ENCODE assay signal across 21 cellular contexts in the genomic region with DNA sequence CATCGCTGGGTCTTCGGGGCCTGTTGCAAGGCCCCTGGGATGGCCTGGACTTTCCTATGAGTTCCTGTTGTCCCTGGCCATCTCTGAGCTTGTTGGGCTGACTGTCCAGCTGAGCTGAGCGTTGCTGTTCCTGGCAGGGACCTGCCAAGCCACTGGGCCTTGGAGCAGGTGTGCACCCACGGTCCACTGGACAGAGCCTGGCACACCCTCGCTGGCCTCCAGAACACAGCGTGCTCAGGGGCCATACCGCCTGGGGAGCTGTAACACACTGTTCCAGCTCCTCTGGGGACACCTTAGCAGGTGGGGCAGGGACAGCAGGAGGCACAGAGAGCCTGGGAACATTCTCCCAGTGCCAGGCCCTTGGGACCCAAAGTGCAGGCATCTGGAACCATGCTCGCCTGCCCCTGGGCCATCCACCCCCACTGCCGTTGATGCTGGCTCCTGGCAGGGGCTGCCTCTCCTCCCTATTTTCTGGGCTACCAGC.
DNase-seq lines count a peak whose midpoint lies in the region; ATAC-seq and TF ChIP-seq lines count a peak whose summit lies in the region.
"Had no signal": no experiment of that assay in that cellular context is flagged by ENCODE, and none has a peak within 500 bp of the region (broad histone marks: within the 10 kb centered on the region; RNA-seq: fewer than 3 reads in every experiment).

No MANE protein-coding gene starts in this region.

- H3K27ac Mint-ChIP-seq in nephron = peak overlapping the region; percentile 81 to 91 (median 84)
- no peak overlapping the region for H3K27ac Mint-ChIP-seq in activated CD4-positive, alpha-beta memory T cell treated with anti-CD3 and anti-CD28 coated beads, Interleukin-2, amount 10 ng/mL, durations not matched to agents 7 days and 5 days

- H3K27me3 ChIP-seq in gastroesophageal sphincter = no peaks in the 10 kb centered on the region

- no peak for TF ChIP-seq CTCF in 22Rv1 (IDR thresholded peaks at IDR 0.05)
- TF ChIP-seq CTCF in HEK293 (tag by site-specific recombination; IDR thresholded peaks at IDR 0.05) = no peak
- no peak for TF ChIP-seq CTCF in nephron (IDR thresholded peaks at IDR 0.05; ENCODE audit: unreplicated experiment in 3 of 3)
- TF ChIP-seq CTCF in gastroesophageal sphincter (IDR thresholded peaks at IDR 0.05) = no peak

- peak in 1 of 61 donors; percentile 29 for DNase-seq in caudate nucleus (lab: John Stamatoyannopoulos, UW)
- DNase-seq in epidermal melanocyte (ENCODE audit: insufficient read length, low spot score) = no peak
- no peak for DNase-seq in NCI-H510A (lab: John Stamatoyannopoulos, UW)
- DNase-seq in activated CD4-positive, alpha-beta memory T cell treated with anti-CD3 and anti-CD28 coated beads, Interleukin-2, amount 10 ng/mL, durations not matched to agents 7 days and 5 days = no peak
- DNase-seq: activated CD4-positive, CD25-positive, alpha-beta regulatory T cell treated with anti-CD3 and anti-CD28 coated beads, Interleukin-2, amount 50 U/mL, for 72 hours; activated effector memory CD4-positive, alpha-beta T cell treated with anti-CD3 and anti-CD28 coated beads, Interleukin-2, amount 50 U/mL, for 16 hours; aorta; COR-L47; dermis blood vessel endothelial cell; EL; NCI-H1930; NCI-H510A treated with DMSO at 0.1 percent for 48 hours; occipital lobe; stimulated activated CD4-positive, alpha-beta T cell treated with anti-CD3 and anti-CD28 coated beads, Interleukin-2, amount 100 ng/mL, for 48 hours; T-helper 9 cell had no signal

- H3K9me3 ChIP-seq in HEK293 (ENCODE audit: control insufficient read depth, insufficient read depth, low read depth, low read length) (no peaks in the 10 kb centered on the region), gastroesophageal sphincter (no peaks in the 10 kb centered on the region)
- H3K9me3 ChIP-seq: SJSA1 had no signal

- no peak for ATAC-seq in gastroesophageal sphincter
- ATAC-seq: esophagus mucosa had no signal

- no peaks in the 10 kb centered on the region for H3K4me1 ChIP-seq in HEK293 (ENCODE audit: control insufficient read depth, insufficient read depth, low read length)
- peaks cover 0 to 35% (median 8%) of the 10 kb centered on the region in 3 donors for H3K4me1 ChIP-seq in gastroesophageal sphincter

- TF ChIP-seq POLR2A in gastroesophageal sphincter (IDR thresholded peaks at IDR 0.05) = no peak

- H3K36me3 ChIP-seq in HEK293 (ENCODE audit: control insufficient read depth in 2 of 2, insufficient read depth in 1 of 2, low read length in 2 of 2) (no peaks in the 10 kb centered on the region), gastroesophageal sphincter (no peaks in the 10 kb centered on the region)
- H3K36me3 ChIP-seq: SJSA1 had no signal

- POLR2A ChIA-PET in HEK293 (lab: Yijun Ruan, JAX) = interaction anchor here (0.5 to 0.6 kb wide), 2 partner anchors 9 to 28 kb away, joined by 5 read pairs; no protein-coding TSS in a partner anchor
- POLR2A ChIA-PET in activated CD4-positive, alpha-beta memory T cell treated with anti-CD3 and anti-CD28 coated beads, Interleukin-2, amount 10 ng/mL, durations not matched to agents 7 days and 5 days (lab: Charles Lee) = interaction anchor here (1.4 kb wide), 1 partner anchor 28 kb away, joined by 6 read pairs; no protein-coding TSS in a partner anchor

- peaks cover 11% of the 10 kb centered on the region for H3K27me3 Mint-ChIP-seq in nephron (ENCODE audit: low read depth)
- peaks cover 32% of the 10 kb centered on the region for H3K27me3 Mint-ChIP-seq in activated CD4-positive, alpha-beta memory T cell treated with anti-CD3 and anti-CD28 coated beads, Interleukin-2, amount 10 ng/mL, durations not matched to agents 7 days and 5 days

- no peak overlapping the region for H3K4me3 Mint-ChIP-seq in nephron
- no peak overlapping the region for H3K4me3 Mint-ChIP-seq in activated CD4-positive, alpha-beta memory T cell treated with anti-CD3 and anti-CD28 coated beads, Interleukin-2, amount 10 ng/mL, durations not matched to agents 7 days and 5 days

- 44 to 58% methylated on average over 4 to 7 of the region's 9 CpGs for WGBS in gastroesophageal sphincter (ENCODE audit: low coverage in 1 of 2), 2 donors

- peaks cover 69% of the 10 kb centered on the region for H3K4me1 Mint-ChIP-seq in nephron
- H3K4me1 Mint-ChIP-seq in activated CD4-positive, alpha-beta memory T cell treated with anti-CD3 and anti-CD28 coated beads, Interleukin-2, amount 10 ng/mL, durations not matched to agents 7 days and 5 days = peaks cover 6% of the 10 kb centered on the region

- no peaks in the 10 kb centered on the region for H3K9me3 Mint-ChIP-seq in nephron
- no peaks in the 10 kb centered on the region for H3K9me3 Mint-ChIP-seq in activated CD4-positive, alpha-beta memory T cell treated with anti-CD3 and anti-CD28 coated beads, Interleukin-2, amount 10 ng/mL, durations not matched to agents 7 days and 5 days

- H3K27ac ChIP-seq in 22Rv1 (peak overlapping the region; percentile 89), HEK293 (ENCODE audit: extremely low read depth, low read depth, low read length) (no peak overlapping the region), caudate nucleus (ENCODE audit: low read depth, low read length) (peak overlapping the region; percentile 16), gastroesophageal sphincter (no peak overlapping the region)
- H3K27ac ChIP-seq: SJSA1 had no signal

- CTCF ChIA-PET in HEK293 (lab: Yijun Ruan, JAX) = interaction anchor here (0.5 to 1.6 kb wide), 3 partner anchors 259 to 305 kb away, joined by 3 to 4 read pairs (median 3); no protein-coding TSS in a partner anchor
- CTCF ChIA-PET in activated CD4-positive, alpha-beta memory T cell treated with anti-CD3 and anti-CD28 coated beads, Interleukin-2, amount 10 ng/mL, durations not matched to agents 7 days and 5 days (lab: Charles Lee) = interaction anchor here (0.7 kb wide), 1 partner anchor 193 kb away, joined by 3 read pairs; no protein-coding TSS in a partner anchor

- H3K4me3 ChIP-seq in HEK293 (ENCODE audit: low read depth, low read length) (no peak overlapping the region), gastroesophageal sphincter (no peak overlapping the region)
- H3K4me3 ChIP-seq: SJSA1 had no signal

- H3K36me3 Mint-ChIP-seq in nephron (ENCODE audit: low read depth) = no peaks in the 10 kb centered on the region
- no peaks in the 10 kb centered on the region for H3K36me3 Mint-ChIP-seq in activated CD4-positive, alpha-beta memory T cell treated with anti-CD3 and anti-CD28 coated beads, Interleukin-2, amount 10 ng/mL, durations not matched to agents 7 days and 5 days (ENCODE audit: low read depth)

- no peak for TF ChIP-seq EP300 in gastroesophageal sphincter (IDR thresholded peaks at IDR 0.05)

TF ChIP-seq in HEK293, 187 proteins besides CTCF, POLR2A, EP300 and RAD21:
- TF ChIP-seq ZBTB20 (tag by site-specific recombination; IDR thresholded peaks at IDR 0.05) = no peak
- TF ChIP-seq ZNF19 (tag by site-specific recombination; IDR thresholded peaks at IDR 0.05; ENCODE audit: low read depth) = no peak
- peak; percentile 58 for TF ChIP-seq GLIS1 (tag by site-specific recombination; IDR thresholded peaks at IDR 0.05)
- TF ChIP-seq ZIC2 (tag by site-specific recombination; IDR thresholded peaks at IDR 0.05) = peak; percentile 59
- TF ChIP-seq ZNF426 (tag by site-specific recombination; IDR thresholded peaks at IDR 0.05) = no peak
TF ChIP-seq in HEK293: peak in this region for 2.

Comparison
In these comparisons a context has a peak if more than half of its experiments do, and no peak if none do; other contexts are left out.
1. H3K27ac ChIP-seq: peak in 22Rv1 (single experiment) and caudate nucleus (single experiment); none in HEK293 (single experiment) and gastroesophageal sphincter (0 of 4).